8 cellular contexts compared by ENCODE assay signal in genomic region chrX:101617211-101618191, GRCh38. TPM values are rescaled to one million over a fixed set of nuclear protein-coding genes. Genes with fewer than 3 reads are reported as not detected.
DNase-seq lines count a peak whose midpoint lies in the region; ATAC-seq lines count a peak whose summit lies in the region.

Gene ARMCX6, minus strand, starts transcription at chrX:101618000. Its CDS starts 1,380 bp downstream, at chrX:101616620.

- no peaks in the 10 kb centered on the region for H3K27me3 ChIP-seq in BLaER1 treated with 17β-estradiol and CSF1 and Interleukin-3, amounts not matched to agents 10 nM and 100 nM
- no peaks in the 10 kb centered on the region for H3K27me3 ChIP-seq in endocrine pancreas (ENCODE audit: control insufficient read depth, insufficient read depth, low read length)

- H3K9me3 Mint-ChIP-seq in activated CD8-positive, alpha-beta T cell treated with anti-CD3 and anti-CD28 coated beads, Interleukin-2, amount 10 ng/mL, durations not matched to agents 7 days and 5 days (ENCODE audit: insufficient read depth) = no peaks in the 10 kb centered on the region

- peak within 1 kb of the TSS; percentile 56 to 74 (median 65) for H3K4me3 ChIP-seq in BLaER1 treated with 17β-estradiol and CSF1 and Interleukin-3, amounts not matched to agents 10 nM and 100 nM
- peak within 1 kb of the TSS; percentile 65 for H3K4me3 ChIP-seq in endocrine pancreas (ENCODE audit: control insufficient read depth, insufficient read depth, low read length)

- H3K9me3 ChIP-seq in BLaER1 treated with 17β-estradiol and CSF1 and Interleukin-3, amounts not matched to agents 10 nM and 100 nM (replicated peaks in 1 of 11) = no peaks in the 10 kb centered on the region
- no peaks in the 10 kb centered on the region for H3K9me3 ChIP-seq in endocrine pancreas (ENCODE audit: control insufficient read depth, low read length)

- H3K9ac ChIP-seq in BLaER1 treated with 17β-estradiol and CSF1 and Interleukin-3, amounts not matched to agents 10 nM and 100 nM = peak within 1 kb of the TSS; percentile 57 to 77 (median 73); a peak in 21 of 22 replicates
- peak within 1 kb of the TSS; percentile 81 for H3K9ac ChIP-seq in endocrine pancreas (ENCODE audit: control insufficient read depth, insufficient read depth, low read length)

- H3K27ac ChIP-seq in BLaER1 treated with 17β-estradiol and CSF1 and Interleukin-3, amounts not matched to agents 10 nM and 100 nM = peak within 1 kb of the TSS; percentile 23 to 71 (median 53); a peak in 19 of 22 replicates

- H3K4me3 Mint-ChIP-seq in activated CD8-positive, alpha-beta T cell treated with anti-CD3 and anti-CD28 coated beads, Interleukin-2, amount 10 ng/mL, durations not matched to agents 7 days and 5 days = peak within 1 kb of the TSS; percentile 86

- no peaks in the 10 kb centered on the region for H4K20me1 ChIP-seq in BLaER1 treated with 17β-estradiol and CSF1 and Interleukin-3, amounts not matched to agents 10 nM and 100 nM

- ATAC-seq in HG03442 (IDR thresholded peaks at IDR 0.05; ENCODE audit: unreplicated experiment) = peak; percentile 92
- ATAC-seq in activated CD8-positive, alpha-beta T cell treated with anti-CD3 and anti-CD28 coated beads, Interleukin-2, amount 10 ng/mL, durations not matched to agents 7 days and 5 days = peak; percentile 95

- H3K36me3 Mint-ChIP-seq in activated CD8-positive, alpha-beta T cell treated with anti-CD3 and anti-CD28 coated beads, Interleukin-2, amount 10 ng/mL, durations not matched to agents 7 days and 5 days (ENCODE audit: low read depth) = peaks cover 6% of the 10 kb centered on the region

- H3K4me1 ChIP-seq in BLaER1 treated with 17β-estradiol and CSF1 and Interleukin-3, amounts not matched to agents 10 nM and 100 nM = peaks cover 12 to 22% (median 16%) of the 10 kb centered on the region in 10 experiments; a peak in 18 of 20 replicates
- H3K4me1 ChIP-seq in endocrine pancreas (ENCODE audit: control insufficient read depth, insufficient read depth, low read length) = no peaks in the 10 kb centered on the region

- POLR2A ChIA-PET in activated CD8-positive, alpha-beta T cell treated with anti-CD3 and anti-CD28 coated beads, Interleukin-2, amount 10 ng/mL, durations not matched to agents 7 days and 5 days (lab: Charles Lee) = no interaction called here

- peak within 1 kb of the TSS; percentile 59 to 85 (median 78) for H3K4me2 ChIP-seq in BLaER1 treated with 17β-estradiol and CSF1 and Interleukin-3, amounts not matched to agents 10 nM and 100 nM

- CTCF ChIA-PET in activated CD8-positive, alpha-beta T cell treated with anti-CD3 and anti-CD28 coated beads, Interleukin-2, amount 10 ng/mL, durations not matched to agents 7 days and 5 days (lab: Charles Lee) = interaction anchor here (0.5 kb wide), 1 partner anchor 200 kb away, joined by 3 read pairs; no protein-coding TSS in a partner anchor

- H3K27ac Mint-ChIP-seq in activated CD8-positive, alpha-beta T cell treated with anti-CD3 and anti-CD28 coated beads, Interleukin-2, amount 10 ng/mL, durations not matched to agents 7 days and 5 days = peak within 1 kb of the TSS; percentile 88

- peak; percentile 55 for DNase-seq in GM19238 (ENCODE audit: insufficient read length, low spot score)
- peak; percentile 42 for DNase-seq in NCI-H526 treated with DMSO at 0.1 percent for 48 hours (lab: John Stamatoyannopoulos, UW)
- peak; percentile 83 for DNase-seq in activated CD8-positive, alpha-beta T cell treated with anti-CD3 and anti-CD28 coated beads, Interleukin-2, amount 10 ng/mL, durations not matched to agents 7 days and 5 days
- DNase-seq in mesenteric fat pad (ENCODE audit: low spot score) = no peak
- DNase-seq in stimulated activated CD8-positive, alpha-beta memory T cell treated with anti-CD3 and anti-CD28 coated beads, Interleukin-15, amount 100 ng/mL, for 48 hours (ENCODE audit: low read depth in 2 of 2) = peak; percentile 67 to 68

- H3K36me3 ChIP-seq in BLaER1 treated with 17β-estradiol and CSF1 and Interleukin-3, amounts not matched to agents 10 nM and 100 nM = peaks cover 0 to 4% (median 0%) of the 10 kb centered on the region in 11 experiments; a peak in 3 of 22 replicates
- no peaks in the 10 kb centered on the region for H3K36me3 ChIP-seq in endocrine pancreas (ENCODE audit: control insufficient read depth, insufficient read depth, low read length)

- no peaks in the 10 kb centered on the region for H3K27me3 Mint-ChIP-seq in activated CD8-positive, alpha-beta T cell treated with anti-CD3 and anti-CD28 coated beads, Interleukin-2, amount 10 ng/mL, durations not matched to agents 7 days and 5 days (ENCODE audit: low read depth)

- H3K4me1 Mint-ChIP-seq in activated CD8-positive, alpha-beta T cell treated with anti-CD3 and anti-CD28 coated beads, Interleukin-2, amount 10 ng/mL, durations not matched to agents 7 days and 5 days (ENCODE audit: low read depth) = peaks cover 23% of the 10 kb centered on the region

RNA-seq across cellular contexts. Expression of gene ARMCX6, which starts in this region (rescaled TPM):
- 10 to 100 TPM; 37.9 to 38.4 TPM for total RNA-seq in activated CD8-positive, alpha-beta T cell treated with anti-CD3 and anti-CD28 coated beads, Interleukin-2, amount 10 ng/mL, durations not matched to agents 7 days and 5 days
- 36.8 TPM for total RNA-seq in mesenteric fat pad
